In the genomic region with DNA sequence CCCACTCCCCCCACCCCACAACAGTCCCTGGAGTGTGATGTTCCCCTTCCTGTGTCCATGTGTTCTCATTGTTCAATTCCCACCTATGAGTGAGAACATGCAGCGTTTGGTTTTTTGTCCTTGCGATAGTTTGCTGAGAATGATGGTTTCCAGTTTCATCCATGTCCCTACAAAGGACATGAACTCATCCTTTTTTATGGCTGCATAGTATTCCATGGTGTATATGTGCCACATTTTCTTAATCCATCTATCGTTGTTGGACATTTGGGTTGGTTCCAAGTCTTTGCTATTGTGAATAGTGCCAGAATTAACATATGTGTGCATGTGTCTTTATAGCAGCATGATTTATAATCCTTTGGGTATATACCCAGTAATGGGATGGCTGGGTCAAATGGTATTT, we compare ENCODE assay signal across 1 cellular context. TPM values are rescaled to one million over a fixed set of nuclear protein-coding genes. Genes with fewer than 3 reads are reported as not detected.
"Had no signal": no experiment of that assay in that cellular context is flagged by ENCODE, and none has a peak within 500 bp of the region (broad histone marks: within the 10 kb centered on the region; RNA-seq: fewer than 3 reads in every experiment).

No MANE protein-coding gene starts in this region.

RNA-seq across cellular contexts. Expression of a gene that starts 39.8 kb away (rescaled TPM):
- total RNA-seq: G401 had no signal
